ENCODE assay signal across 19 cellular contexts in the genomic region with DNA sequence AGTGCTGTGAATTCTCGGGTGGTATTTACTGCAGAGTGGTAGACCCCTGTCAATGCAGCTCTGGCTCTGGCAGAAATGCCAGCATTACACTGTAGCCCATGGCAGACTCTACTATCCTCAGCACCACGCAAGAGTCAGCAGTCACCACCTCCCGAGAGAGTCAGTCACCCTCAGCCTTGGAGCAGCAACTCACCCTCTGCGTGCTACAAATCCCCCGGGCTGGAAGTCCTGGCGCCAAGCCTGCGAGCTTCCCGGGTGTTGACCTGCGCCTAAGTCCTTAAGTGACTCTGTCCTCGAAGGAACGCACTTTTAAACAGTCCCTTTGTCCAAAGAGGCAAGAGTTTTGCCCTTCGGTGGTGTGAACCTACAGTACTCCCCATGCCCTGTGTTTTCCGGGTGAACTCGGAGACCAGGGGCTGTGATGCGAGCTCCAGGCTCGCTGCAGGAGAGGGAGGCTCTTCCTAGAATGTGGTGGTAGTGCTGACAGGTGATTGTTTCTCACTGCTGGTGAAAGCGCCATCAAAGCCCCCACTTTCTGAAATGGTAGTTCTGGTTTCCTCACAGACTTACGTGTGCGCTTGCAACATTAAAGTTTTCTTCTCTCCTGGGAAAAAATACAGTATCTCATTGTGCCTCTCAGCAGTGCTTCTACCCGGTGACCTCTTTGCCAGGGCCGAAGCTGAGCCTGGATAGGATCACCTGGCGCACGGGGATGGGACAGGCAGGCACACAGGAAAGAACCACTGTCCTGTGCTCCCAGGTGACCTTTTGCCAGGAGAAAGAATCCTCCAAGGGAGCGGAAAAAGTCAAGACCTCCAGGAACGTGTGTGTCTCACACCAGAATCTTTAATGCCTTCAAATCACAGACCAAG. TPM values are rescaled to one million over a fixed set of nuclear protein-coding genes. Genes with fewer than 3 reads are reported as not detected.
DNase-seq lines count a peak whose midpoint lies in the region; TF ChIP-seq lines count a peak whose summit lies in the region.
"Had no signal": no experiment of that assay in that cellular context is flagged by ENCODE, and none has a peak within 500 bp of the region (broad histone marks: within the 10 kb centered on the region; RNA-seq: fewer than 3 reads in every experiment).

No MANE protein-coding gene starts in this region.

- no peak overlapping the region for H2BK12ac ChIP-seq in neuronal stem cell (ENCODE audit: low read length)
- H2BK12ac ChIP-seq in mesenchymal stem cell (ENCODE audit: low read length in 2 of 2), result no peak overlapping the region

- dilution Hi-C loops in mammary epithelial cell (cut with HindIII; ENCODE audit: low sequenced_read_pairs), result no loop called here

- TF ChIP-seq CTCF in mammary epithelial cell (conservative IDR thresholded peaks at IDR 0.05 in 1 of 2, IDR thresholded peaks at IDR 0.05 in 1 of 2; ENCODE audit: extremely low read depth in 1 of 2, insufficient read depth in 1 of 2, low read depth in 1 of 2, low read length in 2 of 2), result no peak

- DNase-seq in T47D (ENCODE audit: low read depth in 1 of 2, low spot score in 1 of 2) (peak; percentile 12 to 33), mammary epithelial cell (no peak), SK-MEL-5 (ENCODE audit: low read depth, low spot score) (peak; percentile 47), cerebellar cortex (ENCODE audit: low spot score) (peak; percentile 45), posterior vena cava (ENCODE audit: low spot score) (peak; percentile 62), neuronal stem cell (ENCODE audit: low spot score) (no peak), mesenchymal stem cell (no peak), globus pallidus (ENCODE audit: low spot score) (no peak)
- DNase-seq: CD8-positive, alpha-beta T cell; COR-L47; DMS153; DMS79 treated with DMSO at 0.1 percent for 48 hours; EL; GOT3 had no signal

- H4K91ac ChIP-seq in neuronal stem cell (ENCODE audit: low read depth, low read length, poor library complexity) (no peak overlapping the region), mesenchymal stem cell (ENCODE audit: low read length) (no peak overlapping the region)

- H3K18ac ChIP-seq in neuronal stem cell (ENCODE audit: low read length), result no peak overlapping the region
- no peak overlapping the region for H3K18ac ChIP-seq in mesenchymal stem cell (ENCODE audit: low read depth in 1 of 2, low read length in 2 of 2)

- peaks cover 7% of the 10 kb centered on the region for H3K4me1 ChIP-seq in mammary epithelial cell (ENCODE audit: insufficient read depth, low read length)
- no peaks in the 10 kb centered on the region for H3K4me1 ChIP-seq in neuronal stem cell (ENCODE audit: control insufficient read depth in 2 of 2, insufficient read depth in 1 of 2, low read depth in 1 of 2, low read length in 2 of 2)
- H3K4me1 ChIP-seq in mesenchymal stem cell (ENCODE audit: control insufficient read depth, insufficient read depth, low read depth, low read length), result no peaks in the 10 kb centered on the region
- H3K4me1 ChIP-seq: HAP-1 had no signal

- H4K20me1 ChIP-seq in mammary epithelial cell (ENCODE audit: insufficient read depth, low read length), result no peaks in the 10 kb centered on the region

- no peak overlapping the region for H3K4me2 ChIP-seq in mammary epithelial cell (ENCODE audit: insufficient read depth, low read depth, low read length)
- no peak overlapping the region for H3K4me2 ChIP-seq in neuronal stem cell (ENCODE audit: insufficient read depth, low read length, poor library complexity, severe bottlenecking)
- no peak overlapping the region for H3K4me2 ChIP-seq in mesenchymal stem cell (ENCODE audit: low read length, poor library complexity, severe bottlenecking)

- H3K9me3 ChIP-seq in mammary epithelial cell (replicated peaks; ENCODE audit: insufficient read depth, low read length), result no peaks in the 10 kb centered on the region
- peaks cover 0 to 2% of the 10 kb centered on the region in 2 donors for H3K9me3 ChIP-seq in neuronal stem cell (replicated peaks in 1 of 2; ENCODE audit: control insufficient read depth in 2 of 2, insufficient read depth in 1 of 2, low read depth in 1 of 2, low read length in 2 of 2)
- no peaks in the 10 kb centered on the region for H3K9me3 ChIP-seq in mesenchymal stem cell (ENCODE audit: control insufficient read depth, low read length)
- H3K9me3 ChIP-seq: HAP-1 had no signal

- no peak overlapping the region for H3K27ac ChIP-seq in mammary epithelial cell (ENCODE audit: insufficient read depth, low read depth, low read length)
- H3K27ac ChIP-seq in neuronal stem cell (replicated peaks; ENCODE audit: low read length), result no peak overlapping the region
- H3K27ac ChIP-seq in mesenchymal stem cell (ENCODE audit: low read length, poor library complexity, severe bottlenecking), result no peak overlapping the region
- H3K27ac ChIP-seq: 22Rv1 had no signal

- H2AFZ ChIP-seq in mammary epithelial cell (ENCODE audit: low read depth, low read length) (no peak overlapping the region), neuronal stem cell (ENCODE audit: low read length) (no peak overlapping the region), mesenchymal stem cell (ENCODE audit: low read depth, low read length) (no peak overlapping the region)

- no TSS peak for BruUV-seq in mammary epithelial cell (replicated peaks; lab: Mats Ljungman, UMichigan)

- H2BK120ac ChIP-seq in neuronal stem cell (ENCODE audit: low read depth, low read length) (no peak overlapping the region), mesenchymal stem cell (ENCODE audit: low read depth, low read length) (no peak overlapping the region)

- intact Hi-C loops in mammary epithelial cell (cut with micrococcal nuclease) (no loop called here), posterior vena cava (cut with DNase I) (no loop called here)

- H2AK5ac ChIP-seq in neuronal stem cell (ENCODE audit: low read depth, low read length) (no peak overlapping the region), mesenchymal stem cell (ENCODE audit: low read length, severe bottlenecking) (no peak overlapping the region)

- H2BK5ac ChIP-seq in neuronal stem cell (ENCODE audit: low read length) (no peak overlapping the region), mesenchymal stem cell (ENCODE audit: low read depth, low read length, poor library complexity, severe bottlenecking) (no peak overlapping the region)

- H3K4ac ChIP-seq in neuronal stem cell (ENCODE audit: low read length), result no peak overlapping the region
- no peak overlapping the region for H3K4ac ChIP-seq in mesenchymal stem cell (ENCODE audit: low read depth in 1 of 2, low read length in 2 of 2)

- H3K23ac ChIP-seq in neuronal stem cell (ENCODE audit: low read depth, low read length, poor library complexity), result no peak overlapping the region
- no peak overlapping the region for H3K23ac ChIP-seq in mesenchymal stem cell (ENCODE audit: low read length in 2 of 2)

- no peaks in the 10 kb centered on the region for H3K79me2 ChIP-seq in mammary epithelial cell (ENCODE audit: insufficient read depth, low read length)

- H4K8ac ChIP-seq in neuronal stem cell (ENCODE audit: low read depth, low read length) (no peak overlapping the region), mesenchymal stem cell (ENCODE audit: low read length) (no peak overlapping the region)

- CTCF ChIA-PET in mammary epithelial cell (lab: Charles Lee; ENCODE audit: low non-redundant PET), result no interaction called here

- H3K27me3 ChIP-seq in mammary epithelial cell (ENCODE audit: insufficient read depth, low read length) (peaks cover 1% of the 10 kb centered on the region), neuronal stem cell (ENCODE audit: control insufficient read depth in 3 of 3, insufficient read depth in 3 of 3, low read depth in 1 of 3, low read length in 3 of 3) (no peaks in the 10 kb centered on the region), mesenchymal stem cell (ENCODE audit: control insufficient read depth in 1 of 2, insufficient read depth in 1 of 2, low read length in 2 of 2) (peaks cover 0 to 17% of the 10 kb centered on the region in 2 experiments)

- 90% methylated on average over 13 of the region's 25 CpGs for WGBS in mammary epithelial cell (ENCODE audit: low coverage, missing lambda C conversion rate)
- no CpG with 5 or more reads among the region's 25 CpGs for WGBS in neuronal stem cell (ENCODE audit: extremely low coverage in 2 of 2, insufficient read length in 2 of 2, insufficient replicate concordance in 1 of 2), 2 donors
- WGBS in mesenchymal stem cell, result 85% methylated on average over 25 of the region's 25 CpGs

- in situ Hi-C loops in T47D (cut with HindIII; ENCODE audit: low pct_unique_long_range_greater_than_20kb, low sequenced_read_pairs), result no loop called here
- in situ Hi-C loops in mammary epithelial cell (cut with MboI; ENCODE audit: low sequenced_read_pairs in 2 of 2), result loop anchor here in 1 of 2 donors (25.0 kb wide), 1 partner anchor 407 kb away; no protein-coding TSS in a partner anchor
- in situ Hi-C loops in SK-MEL-5 (cut with HindIII; ENCODE audit: low pct_unique_long_range_greater_than_20kb, low sequenced_read_pairs), result no loop called here

- no peak overlapping the region for H3K9ac ChIP-seq in mammary epithelial cell (ENCODE audit: insufficient read depth, low read length)
- no peak overlapping the region for H3K9ac ChIP-seq in neuronal stem cell (ENCODE audit: low read depth, low read length, poor library complexity)
- H3K9ac ChIP-seq in mesenchymal stem cell (ENCODE audit: low read length), result no peak overlapping the region

- no peak overlapping the region for H3K4me3 ChIP-seq in mammary epithelial cell (replicated peaks in 1 of 3; ENCODE audit: insufficient read depth in 1 of 3, low read depth in 2 of 3, low read length in 3 of 3)
- H3K4me3 ChIP-seq in neuronal stem cell (ENCODE audit: low read length in 2 of 2), result no peak overlapping the region
- no peak overlapping the region for H3K4me3 ChIP-seq in mesenchymal stem cell (ENCODE audit: insufficient read depth in 1 of 2, low read depth in 1 of 2, low read length in 2 of 2)
- H3K4me3 ChIP-seq: HAP-1 had no signal

- H3K36me3 ChIP-seq in mammary epithelial cell (ENCODE audit: insufficient read depth, low read length), result no peaks in the 10 kb centered on the region
- H3K36me3 ChIP-seq in neuronal stem cell (replicated peaks in 1 of 2; ENCODE audit: control insufficient read depth in 2 of 2, insufficient read depth in 2 of 2, low read length in 2 of 2), result no peaks in the 10 kb centered on the region
- no peaks in the 10 kb centered on the region for H3K36me3 ChIP-seq in mesenchymal stem cell (ENCODE audit: control insufficient read depth in 1 of 2, insufficient read depth in 2 of 2, low read depth in 1 of 2, low read length in 2 of 2)
- H3K36me3 ChIP-seq: HAP-1 had no signal

- H3K14ac ChIP-seq in neuronal stem cell (ENCODE audit: low read length) (no peak overlapping the region), mesenchymal stem cell (ENCODE audit: low read length in 2 of 2) (no peak overlapping the region)

- H2BK15ac ChIP-seq in neuronal stem cell (ENCODE audit: low read length) (no peak overlapping the region), mesenchymal stem cell (ENCODE audit: low read depth, poor library complexity, severe bottlenecking) (no peak overlapping the region)

- no peaks in the 10 kb centered on the region for H3K79me1 ChIP-seq in neuronal stem cell (ENCODE audit: low read depth, low read length)
- H3K79me1 ChIP-seq in mesenchymal stem cell (replicated peaks; ENCODE audit: low read length, poor library complexity, severe bottlenecking), result no peaks in the 10 kb centered on the region

RNA-seq across cellular contexts. Expression of gene MBL2, which starts 33.1 kb away (rescaled TPM):
- total RNA-seq in mammary epithelial cell, result not detected
- not detected for polyA plus RNA-seq in mammary epithelial cell
- not detected for polyA minus RNA-seq in mammary epithelial cell
- 0.16 TPM in 1 of 2 replicates, not detected in the other for total RNA-seq in SK-MEL-5 (2014; rRNA removed; shearing (Covaris generic))
- polyA plus RNA-seq in SK-MEL-5 (2015; cell fraction: cytosol; rRNA removed), result 0.04 TPM in 1 of 2 replicates, not detected in the other
- polyA plus RNA-seq in SK-MEL-5 (2015; cell fraction: nucleus; rRNA removed), result 0.25 and 1.2 TPM in 2 replicates
- total RNA-seq in posterior vena cava, result not detected
- not detected for polyA plus RNA-seq in neuronal stem cell (2013, experiment 1 of 2)
- polyA plus RNA-seq in neuronal stem cell (2013, experiment 2 of 2), result not detected
- polyA plus RNA-seq in mesenchymal stem cell (2013, experiment 1 of 2), result not detected
- not detected for polyA plus RNA-seq in mesenchymal stem cell (2013, experiment 2 of 2)
- total RNA-seq: A673; CD8-positive, alpha-beta T cell had no signal
- polyA plus RNA-seq: BJ, CD14-positive monocyte had no signal

Comparison
In these comparisons a context has a peak if more than half of its experiments do, and no peak if none do; other contexts are left out.
1. DNase-seq: peak in T47D (2 of 2), SK-MEL-5 (single experiment), cerebellar cortex (single experiment) and posterior vena cava (single experiment); none in mammary epithelial cell (single experiment), neuronal stem cell (single experiment), mesenchymal stem cell (single experiment) and globus pallidus (single experiment).